Comparison of ENCODE assay signal across 8 cellular contexts in genomic region chr19:34662919-34663318, GRCh38. TPM values are rescaled to one million over a fixed set of nuclear protein-coding genes. Genes with fewer than 3 reads are reported as not detected.
DNase-seq lines count a peak whose midpoint lies in the region; ATAC-seq and TF ChIP-seq lines count a peak whose summit lies in the region.

No MANE protein-coding gene starts in this region.

- H3K27ac ChIP-seq in mesenchymal stem cell (ENCODE audit: low read length, poor library complexity, severe bottlenecking): no peak overlapping the region

- WGBS in mesenchymal stem cell: 92% methylated on average over 1 of the region's 5 CpGs

- H2BK120ac ChIP-seq in mesenchymal stem cell (ENCODE audit: low read depth, low read length): no peak overlapping the region

- no peak overlapping the region for H2BK5ac ChIP-seq in mesenchymal stem cell (ENCODE audit: low read depth, low read length, poor library complexity, severe bottlenecking)

- no peak overlapping the region for H2BK12ac ChIP-seq in mesenchymal stem cell (ENCODE audit: low read length in 2 of 2)

- H3K4me1 ChIP-seq in BE2C (no peaks in the 10 kb centered on the region), mesenchymal stem cell (ENCODE audit: control insufficient read depth, insufficient read depth, low read depth, low read length) (no peaks in the 10 kb centered on the region)

- H3K9me3 ChIP-seq in BE2C: no peaks in the 10 kb centered on the region
- no peaks in the 10 kb centered on the region for H3K9me3 ChIP-seq in mesenchymal stem cell (ENCODE audit: control insufficient read depth, low read length)

- no peak overlapping the region for H4K91ac ChIP-seq in mesenchymal stem cell (ENCODE audit: low read length)

- DNase-seq in BE2C (peak; percentile 45), GM13977 (ENCODE audit: low spot score) (peak; percentile 44), NCI-H748 treated with DMSO at 0.1 percent for 48 hours (lab: John Stamatoyannopoulos, UW) (peak; percentile 24), myocyte (ENCODE audit: low read depth) (peak; percentile 57), sciatic nerve (ENCODE audit: low spot score) (no peak), T1000 (lab: John Stamatoyannopoulos, UW) (no peak), mesenchymal stem cell (no peak)
- DNase-seq in activated naive CD4-positive, alpha-beta T cell treated with anti-CD3 and anti-CD28 coated beads, Interleukin-2, amount 50 U/mL, for 72 hours (ENCODE audit: low spot score in 2 of 2): no peak

- H3K27me3 ChIP-seq in BE2C (no peaks in the 10 kb centered on the region), mesenchymal stem cell (ENCODE audit: control insufficient read depth in 1 of 2, insufficient read depth in 1 of 2, low read length in 2 of 2) (no peaks in the 10 kb centered on the region)

- intact Hi-C loops in sciatic nerve (cut with DNase I): no loop called here

- H4K8ac ChIP-seq in mesenchymal stem cell (ENCODE audit: low read length): no peak overlapping the region

- no peak overlapping the region for H3K14ac ChIP-seq in mesenchymal stem cell (ENCODE audit: low read length in 2 of 2)

- ATAC-seq in activated naive CD4-positive, alpha-beta T cell treated with anti-CD3 and anti-CD28 coated beads, Interleukin-2, amount 50 U/mL, for 72 hours: peak; percentile 83 to 84
- no peak for ATAC-seq in sciatic nerve

- no peak overlapping the region for H3K4me2 ChIP-seq in mesenchymal stem cell (ENCODE audit: low read length, poor library complexity, severe bottlenecking)

- no peak overlapping the region for H3K18ac ChIP-seq in mesenchymal stem cell (ENCODE audit: low read depth in 1 of 2, low read length in 2 of 2)

- H3K9me3 Mint-ChIP-seq in activated naive CD4-positive, alpha-beta T cell treated with anti-CD3 and anti-CD28 coated beads, Interleukin-2, amount 50 U/mL, for 72 hours: peaks cover 1 to 18% of the 10 kb centered on the region in 2 donors

- no peak overlapping the region for H3K23ac ChIP-seq in mesenchymal stem cell (ENCODE audit: low read length in 2 of 2)

- H3K4ac ChIP-seq in mesenchymal stem cell (ENCODE audit: low read depth in 1 of 2, low read length in 2 of 2): no peak overlapping the region

- peaks cover 7% of the 10 kb centered on the region for H3K79me1 ChIP-seq in mesenchymal stem cell (replicated peaks; ENCODE audit: low read length, poor library complexity, severe bottlenecking)

- no peak overlapping the region for H2AK5ac ChIP-seq in mesenchymal stem cell (ENCODE audit: low read length, severe bottlenecking)

- no peak overlapping the region for H3K27ac Mint-ChIP-seq in activated naive CD4-positive, alpha-beta T cell treated with anti-CD3 and anti-CD28 coated beads, Interleukin-2, amount 50 U/mL, for 72 hours

- in situ Hi-C loops in GM13977 (cut with MboI; ENCODE audit: low pct_unique_long_range_greater_than_20kb, low sequenced_read_pairs, unreplicated experiment): no loop called here

- H3K36me3 Mint-ChIP-seq in activated naive CD4-positive, alpha-beta T cell treated with anti-CD3 and anti-CD28 coated beads, Interleukin-2, amount 50 U/mL, for 72 hours: peaks cover 3 to 10% of the 10 kb centered on the region in 2 donors

- no peak overlapping the region for H3K9ac ChIP-seq in mesenchymal stem cell (ENCODE audit: low read length)

- H3K4me3 ChIP-seq in BE2C (ENCODE audit: low read depth, low read length) (no peak overlapping the region), mesenchymal stem cell (ENCODE audit: insufficient read depth in 1 of 2, low read depth in 1 of 2, low read length in 2 of 2) (no peak overlapping the region)

- peak; percentile 72 for TF ChIP-seq CTCF in BE2C (IDR thresholded peaks at IDR 0.05; ENCODE audit: low read depth, low read length)
- TF ChIP-seq CTCF in GM13977 (IDR thresholded peaks at IDR 0.05; ENCODE audit: extremely low read depth, insufficient read depth, missing control alignments): peak; percentile 62

- H2BK15ac ChIP-seq in mesenchymal stem cell (ENCODE audit: low read depth, poor library complexity, severe bottlenecking): no peak overlapping the region

- H3K36me3 ChIP-seq in BE2C (no peaks in the 10 kb centered on the region), mesenchymal stem cell (ENCODE audit: control insufficient read depth in 1 of 2, insufficient read depth in 2 of 2, low read depth in 1 of 2, low read length in 2 of 2) (no peaks in the 10 kb centered on the region)

- no peak overlapping the region for H2AFZ ChIP-seq in mesenchymal stem cell (ENCODE audit: low read depth, low read length)

RNA-seq across cellular contexts. Expression of gene SCGB2B2, which starts 14.0 kb away (rescaled TPM):
- 0.29 TPM for polyA plus RNA-seq in BE2C (2012; ENCODE audit: insufficient read depth, insufficient read length, low read depth)
- total RNA-seq in activated naive CD4-positive, alpha-beta T cell treated with anti-CD3 and anti-CD28 coated beads, Interleukin-2, amount 50 U/mL, for 72 hours: under 1 TPM; 0.33 to 0.36 TPM
- total RNA-seq in myocyte (0.24 and 0.26 TPM in 2 replicates), sciatic nerve (1.3 TPM)
- polyA plus RNA-seq in myocyte (2012): 0.54 TPM
- polyA plus RNA-seq in mesenchymal stem cell (2013, experiment 1 of 2): 0.04 TPM
- polyA plus RNA-seq in mesenchymal stem cell (2013, experiment 2 of 2): 0.16 TPM

RNA-seq across cellular contexts. Expression of gene ZNF302, which starts 14.6 kb away (rescaled TPM):
- 28.9 TPM for polyA plus RNA-seq in BE2C (2012; ENCODE audit: insufficient read depth, insufficient read length, low read depth)
- 10 to 100 TPM in 1 of 2 donors, 1 to 10 TPM in 1; 9.2 to 15.3 TPM for total RNA-seq in activated naive CD4-positive, alpha-beta T cell treated with anti-CD3 and anti-CD28 coated beads, Interleukin-2, amount 50 U/mL, for 72 hours
- total RNA-seq in myocyte (41.8 and 45.9 TPM in 2 replicates), sciatic nerve (46.3 TPM)
- polyA plus RNA-seq in myocyte (2012): 20.7 TPM
- 10.4 TPM for polyA plus RNA-seq in mesenchymal stem cell (2013, experiment 1 of 2)
- polyA plus RNA-seq in mesenchymal stem cell (2013, experiment 2 of 2): 10.0 TPM

Comparison
In these comparisons a context has a peak if more than half of its experiments do, and no peak if none do; other contexts are left out.
1. DNase-seq: peak in BE2C (single experiment), GM13977 (single experiment), NCI-H748 treated with DMSO at 0.1 percent for 48 hours (single experiment) and myocyte (single experiment); none in activated naive CD4-positive, alpha-beta T cell treated with anti-CD3 and anti-CD28 coated beads, Interleukin-2, amount 50 U/mL, for 72 hours (0 of 2), sciatic nerve (single experiment), T1000 (single experiment) and mesenchymal stem cell (single experiment).